ENCODE assay signal across 8 cellular contexts in genomic region chr3:181709537-181710279, GRCh38. TPM values are rescaled to one million over a fixed set of nuclear protein-coding genes. Genes with fewer than 3 reads are reported as not detected.
DNase-seq lines count a peak whose midpoint lies in the region; ATAC-seq and TF ChIP-seq lines count a peak whose summit lies in the region.

No MANE protein-coding gene starts in this region.

- H3K27me3 ChIP-seq in PC-9 (ENCODE audit: insufficient read depth, low read depth), result peaks cover 22% of the 10 kb centered on the region
- peaks cover 16 to 99% (median 25%) of the 10 kb centered on the region in 3 donors for H3K27me3 ChIP-seq in psoas muscle (ENCODE audit: insufficient read depth in 3 of 3, low read length in 2 of 3)

- H3K27ac ChIP-seq in 22Rv1 (no peak overlapping the region), PC-9 (no peak overlapping the region), psoas muscle (no peak overlapping the region)

- H3K9me3 ChIP-seq in PC-9 (ENCODE audit: insufficient read depth, low read depth) (no peaks in the 10 kb centered on the region), psoas muscle (no peaks in the 10 kb centered on the region)

- no peaks in the 10 kb centered on the region for H3K9me2 ChIP-seq in PC-9 (ENCODE audit: insufficient read depth)

- peak overlapping the region; percentile 70 for H2AFZ ChIP-seq in PC-9

- WGBS in psoas muscle, 3 donors, result 21 to 25% (median 22%) methylated on average over 16 of the region's 16 CpGs

- H3K4me3 ChIP-seq in PC-9 (peak overlapping the region; percentile 51), psoas muscle (no peak overlapping the region)

- H4K20me1 ChIP-seq in PC-9 (ENCODE audit: insufficient read depth), result 0 out of 2 replicates have a peak, but pooled peaks cover 5% of the 10 kb centered on the region

- no peaks in the 10 kb centered on the region for H3K36me3 ChIP-seq in PC-9 (ENCODE audit: low read depth)
- H3K36me3 ChIP-seq in psoas muscle (ENCODE audit: insufficient read depth in 1 of 2, low read depth in 1 of 2), result no peaks in the 10 kb centered on the region

- peaks cover 7% of the 10 kb centered on the region for H3K9me3 Mint-ChIP-seq in glutamatergic neuron (ENCODE audit: unreplicated experiment)

- peaks cover 7% of the 10 kb centered on the region for H3K27me3 Mint-ChIP-seq in glutamatergic neuron (ENCODE audit: unreplicated experiment)

- peak overlapping the region; percentile 60 for H3K4me3 Mint-ChIP-seq in glutamatergic neuron (ENCODE audit: unreplicated experiment)

- DNase-seq in GM13977 (ENCODE audit: low spot score) (peak; percentile 68), KBM-7 (peak; percentile 69), PC-9 (peak; percentile 48 to 86), glutamatergic neuron (peak; percentile 87), psoas muscle (peak; percentile 57 to 80)
- DNase-seq in activated gamma-delta T cell treated with anti-CD3 and anti-CD28 coated beads, Interleukin-2, amount 50 U/mL, for 16 hours (ENCODE audit: low read depth), result peak; percentile 17

- H3K4me1 ChIP-seq in PC-9 (replicated peaks; ENCODE audit: insufficient read depth), result peaks cover 20% of the 10 kb centered on the region
- no peaks in the 10 kb centered on the region for H3K4me1 ChIP-seq in psoas muscle

- intact Hi-C loops in PC-9 (cut with micrococcal nuclease; ENCODE audit: unreplicated experiment), result loop anchor here (1.0 to 5.0 kb wide), 9 partner anchors 143 to 1001 kb away; no protein-coding TSS in a partner anchor
- intact Hi-C loops in psoas muscle (cut with DNase I), result loop anchor here (2.0 to 5.0 kb wide), 3 partner anchors 548 to 973 kb away; no protein-coding TSS in a partner anchor

- no peaks in the 10 kb centered on the region for H3K36me3 Mint-ChIP-seq in glutamatergic neuron (ENCODE audit: unreplicated experiment)

- peak overlapping the region; percentile 79 for H3K4me2 ChIP-seq in PC-9

- no peaks in the 10 kb centered on the region for H3K79me2 ChIP-seq in PC-9 (ENCODE audit: low read depth)

- no TSS peak for BruUV-seq in PC-9 (replicated peaks; lab: Mats Ljungman, UMichigan)

- TF ChIP-seq CTCF in 22Rv1 (IDR thresholded peaks at IDR 0.05) (peak; percentile 92), GM13977 (IDR thresholded peaks at IDR 0.05; ENCODE audit: extremely low read depth, insufficient read depth, missing control alignments) (peak; percentile 75), PC-9 (conservative IDR thresholded peaks at IDR 0.05) (peak; percentile 97), glutamatergic neuron (IDR thresholded peaks at IDR 0.05; ENCODE audit: partially characterized antibody, unreplicated experiment) (peak; percentile 94), psoas muscle (IDR thresholded peaks at IDR 0.05) (peak; percentile 87)

- H3K4me1 Mint-ChIP-seq in glutamatergic neuron (ENCODE audit: low read depth, unreplicated experiment), result peaks cover 8% of the 10 kb centered on the region

- no peak overlapping the region for H3K27ac Mint-ChIP-seq in glutamatergic neuron (ENCODE audit: unreplicated experiment)

- CTCF ChIA-PET in PC-9 (lab: Charles Lee), result interaction anchor here (0.7 kb wide), 3 partner anchors 177 to 230 kb away, joined by 3 to 13 read pairs (median 5); no protein-coding TSS in a partner anchor

- ATAC-seq in psoas muscle, result peak in 2 of 4 donors; percentile 43 to 73
- no peak for ATAC-seq in HG02610 (IDR thresholded peaks at IDR 0.05; ENCODE audit: unreplicated experiment)

- H3F3A ChIP-seq in PC-9 (ENCODE audit: insufficient read depth, low read depth), result peaks cover 6% of the 10 kb centered on the region; the same call in 1 of the 2 replicates

- in situ Hi-C loops in GM13977 (cut with MboI; ENCODE audit: low pct_unique_long_range_greater_than_20kb, low sequenced_read_pairs, unreplicated experiment), result loop anchor here (10.0 to 25.0 kb wide), 2 partner anchors 553 to 975 kb away; no protein-coding TSS in a partner anchor
- in situ Hi-C loops in KBM-7 (cut with MboI; ENCODE audit: low pct_unique_long_range_greater_than_20kb, low sequenced_read_pairs), result no loop called here

- POLR2A ChIA-PET in PC-9 (lab: Charles Lee; ENCODE audit: unreplicated experiment), result no interaction called here

RNA-seq across cellular contexts. Expression of gene SOX2, which starts 2.0 kb away (rescaled TPM):
- total RNA-seq in PC-9 (2021) (not detected in 2 replicates), glutamatergic neuron (ENCODE audit: unreplicated experiment) (23.5 TPM), psoas muscle (not detected)
- polyA plus RNA-seq in psoas muscle, result under 1 TPM; 0.03 to 0.09 (median 0.05) TPM

Comparison
In these comparisons a context has a peak if more than half of its experiments do, and no peak if none do; other contexts are left out.
1. DNase-seq: peak in every context shown above with its lines; median percentile 87 in glutamatergic neuron; 69 in KBM-7; 68 in psoas muscle; 68 in GM13977; 67 in PC-9; 17 in activated gamma-delta T cell treated with anti-CD3 and anti-CD28 coated beads, Interleukin-2, amount 50 U/mL, for 16 hours.
2. RNA of gene SOX2, which starts 2.0 kb away (total RNA-seq): 23.5 TPM in glutamatergic neuron (single experiment); not detected in PC-9 and not detected in psoas muscle; every median in the first group is over 10 times any median in the second.
3. Peak in every context shown above with its lines, with median percentiles within 50 percentile points of each other: CTCF ChIP-seq.